Comparison of ENCODE assay signal across 23 cellular contexts in the genomic region with DNA sequence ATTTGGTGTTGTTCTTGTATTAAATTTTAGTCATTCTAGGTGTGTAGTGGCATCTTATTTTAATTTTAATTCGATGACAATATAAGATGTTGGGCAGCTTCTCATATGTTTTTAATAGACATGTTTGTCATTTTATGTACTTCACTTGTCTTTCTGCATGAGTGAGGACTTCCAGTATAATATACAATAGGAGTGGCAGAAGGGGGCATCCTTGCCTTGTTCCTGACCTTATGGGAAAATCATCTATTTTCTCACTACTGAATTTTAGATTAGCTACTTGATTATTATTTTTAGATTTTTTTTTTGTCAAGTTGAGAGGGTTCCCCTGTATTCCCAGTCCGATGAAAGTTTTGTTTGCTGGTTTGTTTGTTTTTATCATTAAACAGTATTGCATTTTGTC.
"Had no signal": no experiment of that assay in that cellular context is flagged by ENCODE, and none has a peak within 500 bp of the region (broad histone marks: within the 10 kb centered on the region; RNA-seq: fewer than 3 reads in every experiment).

No MANE protein-coding gene starts in this region.

- H3K4me3 ChIP-seq: dorsolateral prefrontal cortex, gastrocnemius medialis, lung, right lobe of liver, thyroid gland had no signal

- H3K79me2 ChIP-seq: parathyroid adenoma had no signal

- H3K4me3 Mint-ChIP-seq: memory B cell; natural killer cell; neural crest cell; stimulated activated naive B cell treated with anti-CD40 and anti-IgM and Interleukin-4, amounts not matched to agents 10 μg/mL and 1 μg/mL and 100 μg/mL, for 72 hours; stimulated activated naive CD8-positive, alpha-beta T cell treated with anti-CD3 and anti-CD28 coated beads, Interleukin-15, Interleukin-2, amounts not matched to agents 100 ng/mL and 50 ng/mL, for 24 hours had no signal

- H3K4me1 Mint-ChIP-seq: memory B cell; natural killer cell; stimulated activated naive B cell treated with anti-CD40 and anti-IgM and Interleukin-4, amounts not matched to agents 10 μg/mL and 1 μg/mL and 100 μg/mL, for 72 hours had no signal

- H3K27me3 ChIP-seq: dorsolateral prefrontal cortex, gastrocnemius medialis, right lobe of liver, thyroid gland had no signal

- DNase-seq: dorsolateral prefrontal cortex; effector CD4-positive, alpha-beta T cell; foreskin fibroblast; gastrocnemius medialis; head of caudate nucleus; kidney; natural killer cell; right lobe of liver; small intestine; stimulated activated CD4-positive, alpha-beta T cell treated with anti-CD3 and anti-CD28 coated beads, Interleukin-15, amount 100 ng/mL, for 24 hours; stimulated activated CD4-positive, alpha-beta T cell treated with anti-CD3 and anti-CD28 coated beads, Interleukin-2, amount 100 ng/mL, for 48 hours; stimulated activated naive B cell treated with anti-CD40 and anti-IgM and Interleukin-4, amounts not matched to agents 10 μg/mL and 1 μg/mL and 100 μg/mL, for 72 hours; thyroid gland; trophoblast cell had no signal

- ATAC-seq: esophagus mucosa; gastrocnemius medialis; left lobe of liver; natural killer cell; right lobe of liver; stimulated activated naive B cell treated with anti-CD40 and anti-IgM and Interleukin-4, amounts not matched to agents 10 μg/mL and 1 μg/mL and 100 μg/mL, for 72 hours had no signal

- H3K27me3 Mint-ChIP-seq: memory B cell; progenitor cell of endocrine pancreas; stimulated activated naive B cell treated with anti-CD40 and anti-IgM and Interleukin-4, amounts not matched to agents 10 μg/mL and 1 μg/mL and 100 μg/mL, for 72 hours; stimulated activated naive CD8-positive, alpha-beta T cell treated with anti-CD3 and anti-CD28 coated beads, Interleukin-15, Interleukin-2, amounts not matched to agents 100 ng/mL and 50 ng/mL, for 24 hours had no signal

- H3K36me3 Mint-ChIP-seq: memory B cell; natural killer cell; stimulated activated naive B cell treated with anti-CD40 and anti-IgM and Interleukin-4, amounts not matched to agents 10 μg/mL and 1 μg/mL and 100 μg/mL, for 72 hours had no signal

- H2AFZ ChIP-seq: parathyroid adenoma had no signal

- H3K9me3 ChIP-seq: gastrocnemius medialis, right lobe of liver, thyroid gland had no signal

- H3K9ac ChIP-seq: parathyroid adenoma had no signal

- H3K27ac ChIP-seq: dorsolateral prefrontal cortex, epithelial cell of prostate, gastrocnemius medialis, parathyroid adenoma, right lobe of liver, thyroid gland had no signal

- H3K36me3 ChIP-seq: gastrocnemius medialis, right lobe of liver, thyroid gland had no signal

- H3K27ac Mint-ChIP-seq: memory B cell; natural killer cell; stimulated activated naive B cell treated with anti-CD40 and anti-IgM and Interleukin-4, amounts not matched to agents 10 μg/mL and 1 μg/mL and 100 μg/mL, for 72 hours; stimulated activated naive CD8-positive, alpha-beta T cell treated with anti-CD3 and anti-CD28 coated beads, Interleukin-15, Interleukin-2, amounts not matched to agents 100 ng/mL and 50 ng/mL, for 24 hours had no signal

- H3K4me1 ChIP-seq: gastrocnemius medialis, parathyroid adenoma, right lobe of liver, thyroid gland had no signal
